Comparison of ENCODE assay signal across 8 cellular contexts in the genomic region with DNA sequence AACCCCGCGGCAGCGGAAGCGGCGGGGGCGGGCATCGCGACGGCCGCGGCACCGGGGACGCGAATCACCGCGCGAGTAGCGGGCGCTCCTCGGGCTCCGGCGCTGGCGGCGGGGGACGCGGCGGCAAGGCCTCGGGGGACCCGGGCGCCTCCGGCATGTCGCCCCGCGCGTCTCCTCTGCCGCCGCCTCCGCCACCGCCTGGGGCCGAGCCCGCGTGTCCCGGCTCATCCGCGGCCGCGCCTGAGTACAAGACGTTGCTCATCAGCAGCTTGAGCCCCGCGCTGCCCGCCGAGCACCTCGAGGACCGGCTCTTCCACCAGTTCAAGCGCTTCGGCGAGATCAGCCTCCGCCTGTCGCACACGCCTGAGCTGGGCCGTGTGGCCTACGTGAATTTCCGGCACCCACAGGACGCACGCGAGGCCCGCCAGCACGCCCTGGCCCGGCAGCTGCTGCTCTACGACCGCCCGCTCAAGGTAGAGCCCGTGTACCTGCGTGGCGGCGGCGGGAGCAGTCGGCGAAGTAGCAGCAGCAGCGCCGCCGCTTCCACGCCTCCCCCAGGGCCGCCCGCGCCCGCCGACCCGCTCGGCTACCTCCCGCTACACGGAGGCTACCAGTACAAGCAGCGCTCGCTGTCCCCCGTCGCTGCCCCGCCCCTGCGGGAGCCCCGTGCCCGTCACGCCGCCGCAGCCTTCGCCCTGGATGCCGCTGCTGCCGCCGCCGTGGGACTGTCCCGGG. TPM values are rescaled to one million over a fixed set of nuclear protein-coding genes. Genes with fewer than 3 reads are reported as not detected.
DNase-seq lines count a peak whose midpoint lies in the region; ATAC-seq, FAIRE-seq and TF ChIP-seq lines count a peak whose summit lies in the region.

No MANE protein-coding gene starts in this region.

- under 1% methylated on average over 30 of the region's 109 CpGs for WGBS in K562 (ENCODE audit: insufficient coverage, low coverage, missing lambda C conversion rate)
- 5 to 49% (median 10%) methylated on average over 37 to 109 of the region's 109 CpGs for WGBS in spleen, 5 donors

- intact Hi-C loops in K562 (cut with micrococcal nuclease): loop anchor here (1.0 kb wide), 1 partner anchor 108 kb away; no protein-coding TSS in a partner anchor
- intact Hi-C loops in spleen (cut with DNase I; ENCODE audit: low total_unique reads): no loop called here

- peaks cover 76% of the 10 kb centered on the region for H3K36me3 ChIP-seq in K562 (ENCODE audit: control insufficient read depth, insufficient read depth, low read length)
- H3K36me3 ChIP-seq in iPS-20b (ENCODE audit: insufficient read depth, low read depth, low read length): peaks cover 83% of the 10 kb centered on the region
- peaks cover 0 to 83% (median 54%) of the 10 kb centered on the region in 6 donors for H3K36me3 ChIP-seq in spleen

- peaks cover 54% of the 10 kb centered on the region for H3K79me2 ChIP-seq in K562 (ENCODE audit: control insufficient read depth, insufficient read depth, low read length)

- H3K27ac ChIP-seq in K562 (ENCODE audit: extremely low read depth, low read depth, low read length): peak overlapping the region; percentile 79
- H3K27ac ChIP-seq in iPS-20b (ENCODE audit: low read length): no peak overlapping the region
- H3K27ac ChIP-seq in spleen: peak overlapping the region; percentile 74 to 94 (median 91)

- no peak for TF ChIP-seq EP300 in K562 (IDR thresholded peaks at IDR 0.05; ENCODE audit: low read length)

- DNase-seq in SW480 (ENCODE audit: low spot score): peak; percentile 16
- peak in 3 of 4 experiments; percentile 17 to 52 (median 52) for DNase-seq in K562 (ENCODE audit: extremely low read depth in 1 of 4, low spot score in 3 of 4)
- DNase-seq in spleen: peak; percentile 92
- DNase-seq in UCSD-AML1 (lab: John Stamatoyannopoulos, UW; ENCODE audit: unreplicated experiment): no peak
- no peak for DNase-seq in foreskin melanocyte

- H3K9me3 ChIP-seq in K562 (replicated peaks; ENCODE audit: control insufficient read depth, insufficient read depth, low read depth, low read length) (no peaks in the 10 kb centered on the region), iPS-20b (ENCODE audit: insufficient read depth, low read depth, low read length) (peaks cover 4% of the 10 kb centered on the region; the same call in 1 of the 2 replicates), spleen (no peaks in the 10 kb centered on the region)

- FAIRE-seq in K562 (lab: Jason Lieb, UNC): no peak

- H3K27me3 ChIP-seq in K562 (ENCODE audit: control insufficient read depth in 2 of 2, insufficient read depth in 2 of 2, low read length in 2 of 2): no peaks in the 10 kb centered on the region
- no peaks in the 10 kb centered on the region for H3K27me3 ChIP-seq in iPS-20b (ENCODE audit: insufficient read depth, low read length)
- no peaks in the 10 kb centered on the region for H3K27me3 ChIP-seq in spleen (replicated peaks in 1 of 7)

- H4K20me1 ChIP-seq in K562 (replicated peaks; ENCODE audit: control insufficient read depth, insufficient read depth, low read length): peaks cover 33% of the 10 kb centered on the region; the same call in 1 of the 2 replicates

- H3K4me2 ChIP-seq in K562 (ENCODE audit: insufficient read depth, low read length): peak overlapping the region; percentile 84

- peaks cover 18% of the 10 kb centered on the region for H3K9me1 ChIP-seq in K562 (ENCODE audit: control insufficient read depth, insufficient read depth, low read length)

- H2AFZ ChIP-seq in K562 (ENCODE audit: low read depth, low read length): no peak overlapping the region

- TF ChIP-seq RAD21 in K562 (CRISPR knock-in tag; conservative IDR thresholded peaks at IDR 0.05 in 1 of 2, IDR thresholded peaks at IDR 0.05 in 1 of 2): no peak

- in situ Hi-C loops in K562 (cut with MboI): no loop called here

- TF ChIP-seq POLR2A in K562 (conservative IDR thresholded peaks at IDR 0.05) (no peak), spleen (IDR thresholded peaks at IDR 0.05) (no peak)

- POLR2A ChIA-PET in K562 (lab: Yijun Ruan, JAX): interaction anchor here (1.1 kb wide), 1 partner anchor 25 kb away, joined by 4 read pairs; no protein-coding TSS in a partner anchor

- CTCF ChIA-PET in K562 (lab: Yijun Ruan, JAX; ENCODE audit: low intra/inter-chr PET ratio): no interaction called here

- ATAC-seq in GM18520 (IDR thresholded peaks at IDR 0.05; ENCODE audit: unreplicated experiment) (peak; percentile 1), HG02852 (IDR thresholded peaks at IDR 0.05; ENCODE audit: unreplicated experiment) (peak; percentile 16), K562 (no peak; the same call in 2 of the 3 replicates)

- H3K4me3 ChIP-seq in K562 (peak overlapping the region; percentile 69), iPS-20b (ENCODE audit: low read length) (peak overlapping the region; percentile 71), spleen (peak overlapping the region; percentile 59 to 90 (median 66))

- peaks cover 23 to 38% of the 10 kb centered on the region in 2 experiments; a peak in 4 of 5 replicates for H3K4me1 ChIP-seq in K562 (replicated peaks in 1 of 2; ENCODE audit: control insufficient read depth in 2 of 2, insufficient read depth in 2 of 2, low read length in 2 of 2)
- H3K4me1 ChIP-seq in iPS-20b (ENCODE audit: insufficient read depth, low read length): 0 out of 2 replicates have a peak, but pooled peaks cover 10% of the 10 kb centered on the region
- H3K4me1 ChIP-seq in spleen: peaks cover 31 to 94% (median 87%) of the 10 kb centered on the region in 6 donors

- BruUV-seq in K562 (replicated peaks; lab: Mats Ljungman, UMichigan): no TSS peak

- TF ChIP-seq CTCF in K562 (IDR thresholded peaks at IDR 0.05 in 2 of 3, conservative IDR thresholded peaks at IDR 0.05 in 1 of 3; ENCODE audit: insufficient read depth in 2 of 3, low read depth in 1 of 3, low read length in 3 of 3): no peak
- TF ChIP-seq CTCF in spleen (IDR thresholded peaks at IDR 0.05 in 8 of 11, conservative IDR thresholded peaks at IDR 0.05 in 3 of 11): no peak

- H3K9ac ChIP-seq in K562 (ENCODE audit: insufficient read depth in 1 of 2, low read depth in 2 of 2, low read length in 2 of 2) (peak overlapping the region; percentile 81 to 92), iPS-20b (ENCODE audit: low read depth, low read length) (peak overlapping the region; percentile 86)

TF ChIP-seq in K562, 482 proteins besides CTCF, POLR2A, EP300 and RAD21 (continues in another document):
- TF ChIP-seq NR3C1 (CRISPR knock-in tag; IDR thresholded peaks at IDR 0.05) (peak; percentile 46; the same call in 1 of the 2 replicates), SIN3A (IDR thresholded peaks at IDR 0.05; ENCODE audit: borderline replicate concordance in 2 of 2, control insufficient read depth in 1 of 2, low read depth in 2 of 2, low read length in 2 of 2) (0 out of 4 replicates have a peak, but pooled peaks of 1 of the 2 experiments have one; percentile 3), SAP30 (IDR thresholded peaks at IDR 0.05; ENCODE audit: borderline replicate concordance, insufficient read depth, low read depth, low read length, poor library complexity, severe bottlenecking) (peak; percentile 31), RBM39 (optimal IDR thresholded peaks at IDR 0.05; ENCODE audit: low read depth, low read length) (no peak), ASH1L (IDR thresholded peaks at IDR 0.05; ENCODE audit: borderline replicate concordance, low read depth, partially characterized antibody) (no peak)

RNA-seq across cellular contexts. Expression of a gene that starts 0.6 kb away (rescaled TPM):
- total RNA-seq in K562 (2011; cell fraction: chromatin; rRNA removed; ENCODE audit: low replicate concordance): 7.2 and 16.3 TPM in 2 replicates
- 13.6 and 16.7 TPM in 2 replicates for total RNA-seq in K562 (2011; cell fraction: nucleolus; rRNA removed)
- 11.9 and 13.1 TPM in 2 replicates for total RNA-seq in K562 (2011; cell fraction: nucleoplasm; rRNA removed)
- 14.6 and 19.4 TPM in 2 replicates for total RNA-seq in K562 (2014; rRNA removed)
- 8.1 and 8.8 TPM in 2 replicates for total RNA-seq in K562 (2014; rRNA removed; fragmentation: Illumina TruSeq; extraction: Trizol)
- 13.4 and 13.9 TPM in 2 replicates for total RNA-seq in K562 (2015; rRNA removed; fragmentation: Illumina TruSeq; extraction: Trizol)
- total RNA-seq in K562 (2021): 20.7 and 21.0 TPM in 2 replicates
- polyA plus RNA-seq in K562 (2011; rRNA removed): 4.7 and 6.8 TPM in 2 replicates
- polyA plus RNA-seq in K562 (2011; cell fraction: cytosol; rRNA removed): 6.4 and 10.4 TPM in 2 replicates
- 4.3 and 6.1 TPM in 2 replicates for polyA plus RNA-seq in K562 (2011; cell fraction: nucleus; rRNA removed)
- 10.9 and 12.3 TPM in 2 replicates for polyA plus RNA-seq in K562 (2012)
- polyA plus RNA-seq in K562 (2014; fragmentation: Illumina TruSeq; extraction: Trizol): 13.6 and 13.7 TPM in 2 replicates
- polyA plus RNA-seq in K562 (2014; fragmentation: Nextera tagmentation; extraction: Ambion mirVana): 1 to 10 TPM; 1.8 to 1.9 TPM
- 10.5 and 12.2 TPM in 2 replicates for polyA plus RNA-seq in K562 (2014; rRNA removed)
- polyA minus RNA-seq in K562 (2011; rRNA and poly(A)+ RNA removed): 7.6 and 11.9 TPM in 2 replicates
- 8.6 and 9.6 TPM in 2 replicates for polyA minus RNA-seq in K562 (2011; cell fraction: cytosol; rRNA and poly(A)+ RNA removed)
- polyA minus RNA-seq in K562 (2011; cell fraction: nucleus; rRNA and poly(A)+ RNA removed): 10.5 and 13.3 TPM in 2 replicates
- total RNA-seq in spleen: 10 to 100 TPM; 19.7 to 34.6 (median 29.0) TPM
- 10 to 100 TPM in 1 of 3 donors, 1 to 10 TPM in 2; 6.4 to 10.7 (median 7.4) TPM for polyA plus RNA-seq in spleen

RNA-seq across cellular contexts. Expression of a gene that starts 6.6 kb away (rescaled TPM):
- 46.5 and 57.2 TPM in 2 replicates for total RNA-seq in K562 (2011; cell fraction: chromatin; rRNA removed; ENCODE audit: low replicate concordance)
- total RNA-seq in K562 (2011; cell fraction: nucleolus; rRNA removed): 51.5 and 54.2 TPM in 2 replicates
- total RNA-seq in K562 (2011; cell fraction: nucleoplasm; rRNA removed): 62.5 and 67.3 TPM in 2 replicates
- total RNA-seq in K562 (2014; rRNA removed) (41.7 and 58.5 TPM in 2 replicates), K562 (2014; rRNA removed; fragmentation: Illumina TruSeq; extraction: Trizol) (44.9 and 50.8 TPM in 2 replicates), K562 (2015; rRNA removed; fragmentation: Illumina TruSeq; extraction: Trizol) (41.1 and 42.3 TPM in 2 replicates), K562 (2021) (39.3 and 49.9 TPM in 2 replicates), spleen (10 to 100 TPM; 32.0 to 85.8 (median 51.0) TPM)
- polyA plus RNA-seq in K562 (2011; rRNA removed) (44.2 and 47.7 TPM in 2 replicates), K562 (2014; fragmentation: Illumina TruSeq; extraction: Trizol) (51.3 and 52.7 TPM in 2 replicates), K562 (2014; fragmentation: Nextera tagmentation; extraction: Ambion mirVana) (1 to 10 TPM; 6.5 to 7.1 TPM), K562 (2014; rRNA removed) (46.7 and 53.5 TPM in 2 replicates), spleen (10 to 100 TPM; 31.8 to 46.7 (median 38.0) TPM)
- 14.5 and 32.1 TPM in 2 replicates for polyA plus RNA-seq in K562 (2011; cell fraction: cytosol; rRNA removed)
- polyA plus RNA-seq in K562 (2011; cell fraction: nucleus; rRNA removed): 8.8 and 18.7 TPM in 2 replicates
- 48.2 and 67.8 TPM in 2 replicates for polyA plus RNA-seq in K562 (2012)
- polyA minus RNA-seq in K562 (2011; rRNA and poly(A)+ RNA removed): 24.2 and 33.3 TPM in 2 replicates
- 9.8 and 17.6 TPM in 2 replicates for polyA minus RNA-seq in K562 (2011; cell fraction: cytosol; rRNA and poly(A)+ RNA removed)
- 4.2 and 10.3 TPM in 2 replicates for polyA minus RNA-seq in K562 (2011; cell fraction: nucleus; rRNA and poly(A)+ RNA removed)

Comparison
In these comparisons a context has a peak if more than half of its experiments do, and no peak if none do; other contexts are left out.
1. DNase-seq: peak in SW480 (single experiment), K562 (3 of 4) and spleen (single experiment); none in UCSD-AML1 (single experiment) and foreskin melanocyte (single experiment).
2. Peak in every context shown above with its lines, with median percentiles within 50 percentile points of each other: H3K4me3 ChIP-seq.